In the genomic region with DNA sequence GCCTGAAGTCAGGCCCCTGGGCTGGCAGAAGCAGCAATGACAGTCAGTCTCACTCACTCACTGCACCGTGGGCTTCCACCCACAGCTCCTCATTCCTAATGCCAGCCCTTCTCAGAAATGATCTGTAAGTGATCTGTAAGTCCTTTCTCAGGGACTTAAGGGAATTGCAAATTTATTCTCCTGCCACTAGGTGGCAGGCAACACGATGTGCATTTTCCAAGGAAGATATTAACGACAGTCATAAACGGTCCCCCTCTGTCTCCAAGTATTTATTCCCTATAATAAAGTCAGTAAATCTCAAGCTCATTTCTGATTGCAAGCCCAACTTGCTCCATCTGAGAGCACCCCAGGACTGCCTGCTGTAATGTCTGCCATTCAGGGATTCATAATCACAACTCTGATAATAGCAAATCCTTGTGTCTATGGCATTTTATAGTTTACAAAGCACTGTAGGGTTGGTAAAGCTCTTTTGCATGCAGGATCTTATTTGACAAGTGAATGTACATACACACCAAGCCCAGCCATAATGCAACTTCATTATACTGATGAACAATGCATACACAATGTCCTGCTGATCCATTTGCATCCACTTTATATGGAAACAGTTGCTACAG, we compare ENCODE assay signal across 9 cellular contexts.
A peak's percentile ranks its signal among the peaks of the same experiment; 100 is the strongest.
DNase-seq lines count a peak whose midpoint lies in the region; ATAC-seq and TF ChIP-seq lines count a peak whose summit lies in the region.
"Had no signal": no experiment of that assay in that cellular context is flagged by ENCODE, and none has a peak within 500 bp of the region (broad histone marks: within the 10 kb centered on the region; RNA-seq: fewer than 3 reads in every experiment).

No MANE protein-coding gene starts in this region.

- in situ Hi-C loops in IMR-90 (cut with MboI; ENCODE audit: low sequenced_read_pairs) = loop anchor here (10.0 kb wide), 1 partner anchor 232 kb away; no protein-coding TSS in a partner anchor

- H3K27ac ChIP-seq in IMR-90 (ENCODE audit: insufficient read depth, low read length) = no peak overlapping the region
- H3K27ac ChIP-seq: BLaER1 had no signal

- no peaks in the 10 kb centered on the region for H3K9me3 ChIP-seq in IMR-90 (ENCODE audit: control insufficient read depth, insufficient read depth, low read length)
- H3K9me3 ChIP-seq: BLaER1 had no signal

- H3K4me1 ChIP-seq in IMR-90 (ENCODE audit: control insufficient read depth, insufficient read depth, low read length) = no peaks in the 10 kb centered on the region

- BruUV-seq in IMR-90 (replicated peaks; lab: Mats Ljungman, UMichigan) = no TSS peak

- no peak overlapping the region for H4K5ac ChIP-seq in IMR-90 (ENCODE audit: low read depth, low read length)

- H2AK5ac ChIP-seq in IMR-90 (ENCODE audit: low read depth, low read length) = no peak overlapping the region

- no peak overlapping the region for H3K4me3 ChIP-seq in IMR-90 (ENCODE audit: insufficient read depth, low read depth, low read length)
- H3K4me3 ChIP-seq: BLaER1 had no signal

- H4K91ac ChIP-seq in IMR-90 (ENCODE audit: insufficient read depth, low read depth, low read length) = no peak overlapping the region

- no peak overlapping the region for H2AFZ ChIP-seq in IMR-90 (replicated peaks; ENCODE audit: low read length, poor library complexity)

- no peak overlapping the region for H2BK20ac ChIP-seq in IMR-90 (ENCODE audit: low read depth, low read length)

- no peaks in the 10 kb centered on the region for H3K9me3 Mint-ChIP-seq in progenitor cell of endocrine pancreas (ENCODE audit: low read depth)
- H3K9me3 Mint-ChIP-seq in activated CD4-positive, alpha-beta memory T cell treated with anti-CD3 and anti-CD28 coated beads for 36 hours = no peaks in the 10 kb centered on the region

- H2BK15ac ChIP-seq in IMR-90 (ENCODE audit: low read depth, low read length) = no peak overlapping the region

- H3K36me3 Mint-ChIP-seq in progenitor cell of endocrine pancreas (ENCODE audit: insufficient read depth) = no peaks in the 10 kb centered on the region
- H3K36me3 Mint-ChIP-seq in activated CD4-positive, alpha-beta memory T cell treated with anti-CD3 and anti-CD28 coated beads for 36 hours = no peaks in the 10 kb centered on the region

- DNase-seq in NCI-H2171 treated with DMSO at 0.1 percent for 48 hours (lab: John Stamatoyannopoulos, UW) (peak; percentile 60), NCI-H2171 (lab: John Stamatoyannopoulos, UW) (no peak), IMR-90 (peak; percentile 64), RKO (ENCODE audit: low spot score) (peak; percentile 69), erythroblast (lab: John Stamatoyannopoulos, UW) (peak; percentile 30 to 58), progenitor cell of endocrine pancreas (ENCODE audit: low spot score, unreplicated experiment) (no peak)
- no peak for DNase-seq in activated CD4-positive, alpha-beta memory T cell treated with anti-CD3 and anti-CD28 coated beads for 36 hours

- H3K4me3 Mint-ChIP-seq in progenitor cell of endocrine pancreas (ENCODE audit: low read depth) = no peak overlapping the region
- H3K4me3 Mint-ChIP-seq in activated CD4-positive, alpha-beta memory T cell treated with anti-CD3 and anti-CD28 coated beads for 36 hours = no peak overlapping the region

- no peak overlapping the region for H3K23ac ChIP-seq in IMR-90 (ENCODE audit: low read depth, low read length)

- peaks cover 7% of the 10 kb centered on the region; the same call in 1 of the 2 replicates for H3K27me3 ChIP-seq in IMR-90 (ENCODE audit: control insufficient read depth, insufficient read depth, low read length)

- TF ChIP-seq CTCF in IMR-90 (conservative IDR thresholded peaks at IDR 0.05; ENCODE audit: low read depth, low read length) (peak; percentile 74), progenitor cell of endocrine pancreas (IDR thresholded peaks at IDR 0.05; ENCODE audit: unreplicated experiment) (peak; percentile 77)

- no peak overlapping the region for H3K4me2 ChIP-seq in IMR-90 (ENCODE audit: low read depth, low read length)
- H3K4me2 ChIP-seq: BLaER1 had no signal

- dilution Hi-C loops in IMR-90 (cut with HindIII; ENCODE audit: low sequenced_read_pairs, unreplicated experiment) = no loop called here

- H3K9me1 ChIP-seq in IMR-90 (ENCODE audit: insufficient read depth, low read length) = no peaks in the 10 kb centered on the region

- no peak overlapping the region for H3K14ac ChIP-seq in IMR-90 (replicated peaks; ENCODE audit: low read depth, low read length)

- WGBS in IMR-90 (ENCODE audit: extremely low coverage in 2 of 2, insufficient read length in 1 of 2), 2 experiments = no CpG with 5 or more reads among the region's 4 CpGs

- peaks cover 18% of the 10 kb centered on the region for H3K4me1 Mint-ChIP-seq in progenitor cell of endocrine pancreas (ENCODE audit: low read depth)
- peaks cover 4% of the 10 kb centered on the region for H3K4me1 Mint-ChIP-seq in activated CD4-positive, alpha-beta memory T cell treated with anti-CD3 and anti-CD28 coated beads for 36 hours (ENCODE audit: low read depth)

- intact Hi-C loops in IMR-90 (cut with micrococcal nuclease) = loop anchor here (1.0 to 2.0 kb wide), 5 partner anchors 151 to 364 kb away; no protein-coding TSS in a partner anchor
- intact Hi-C loops in activated CD4-positive, alpha-beta memory T cell treated with anti-CD3 and anti-CD28 coated beads for 36 hours (cut with micrococcal nuclease) = loop anchor here (1.0 kb wide), 2 partner anchors 151 to 363 kb away; no protein-coding TSS in a partner anchor

- H3K36me3 ChIP-seq in IMR-90 (ENCODE audit: control insufficient read depth, insufficient read depth, low read length) = no peaks in the 10 kb centered on the region
- H3K36me3 ChIP-seq: BLaER1 had no signal

- H3K79me1 ChIP-seq in IMR-90 (ENCODE audit: low read depth in 1 of 2, low read length in 2 of 2) = no peaks in the 10 kb centered on the region

- POLR2A ChIA-PET in IMR-90 (lab: Charles Lee; ENCODE audit: unreplicated experiment) = no interaction called here
- POLR2A ChIA-PET in activated CD4-positive, alpha-beta memory T cell treated with anti-CD3 and anti-CD28 coated beads for 36 hours (lab: Charles Lee) = no interaction called here

- no peak overlapping the region for H2BK5ac ChIP-seq in IMR-90 (ENCODE audit: low read depth, low read length, poor library complexity, severe bottlenecking)

- H3K27me3 Mint-ChIP-seq in progenitor cell of endocrine pancreas = peaks cover 27% of the 10 kb centered on the region
- peaks cover 21% of the 10 kb centered on the region for H3K27me3 Mint-ChIP-seq in activated CD4-positive, alpha-beta memory T cell treated with anti-CD3 and anti-CD28 coated beads for 36 hours

- no peak overlapping the region for H3K9ac ChIP-seq in IMR-90 (ENCODE audit: low read depth, low read length)
- H3K9ac ChIP-seq: BLaER1 had no signal

- no peaks in the 10 kb centered on the region for H4K20me1 ChIP-seq in IMR-90 (ENCODE audit: insufficient read depth, low read length)
- H4K20me1 ChIP-seq: BLaER1 had no signal

- no peak overlapping the region for H2BK120ac ChIP-seq in IMR-90 (ENCODE audit: low read depth, low read length)

- H2AK9ac ChIP-seq in IMR-90 (replicated peaks; ENCODE audit: low read depth, low read length, poor library complexity) = no peak overlapping the region

- H3K27ac Mint-ChIP-seq in progenitor cell of endocrine pancreas = no peak overlapping the region
- no peak overlapping the region for H3K27ac Mint-ChIP-seq in activated CD4-positive, alpha-beta memory T cell treated with anti-CD3 and anti-CD28 coated beads for 36 hours

- no peak overlapping the region for H3K56ac ChIP-seq in IMR-90 (ENCODE audit: extremely low read depth, insufficient read depth, low read length)

- no peak overlapping the region for H4K8ac ChIP-seq in IMR-90 (ENCODE audit: low read depth in 2 of 2, low read length in 2 of 2)

- ATAC-seq in IMR-90 (ENCODE audit: low read depth) = peak; percentile 74
- ATAC-seq in GM18520 (IDR thresholded peaks at IDR 0.05; ENCODE audit: unreplicated experiment) = no peak

- H3K4ac ChIP-seq in IMR-90 (ENCODE audit: low read depth, low read length) = no peak overlapping the region

- H3K18ac ChIP-seq in IMR-90 (ENCODE audit: low read depth, low read length) = no peak overlapping the region

- TF ChIP-seq POLR2A in IMR-90 (IDR thresholded peaks at IDR 0.05; ENCODE audit: low read depth, low read length) (no peak), erythroblast (IDR thresholded peaks at IDR 0.05; ENCODE audit: low read length) (no peak)

- TF ChIP-seq RAD21 in IMR-90 (IDR thresholded peaks at IDR 0.05; ENCODE audit: low read length) = peak; percentile 57

- CTCF ChIA-PET in IMR-90 (lab: Yijun Ruan, JAX) = interaction anchor here (1.0 to 1.6 kb wide), 4 partner anchors 10 to 363 kb away, joined by 3 to 5 read pairs (median 5); no protein-coding TSS in a partner anchor
- CTCF ChIA-PET in activated CD4-positive, alpha-beta memory T cell treated with anti-CD3 and anti-CD28 coated beads for 36 hours (lab: Charles Lee) = interaction anchor here (0.7 to 4.8 kb wide), 8 partner anchors 9 to 552 kb away, joined by 3 to 29 read pairs (median 3); no protein-coding TSS in a partner anchor

TF ChIP-seq in IMR-90, 13 proteins besides CTCF, POLR2A, EP300 and RAD21:
- no peak for TF ChIP-seq MAFK (IDR thresholded peaks at IDR 0.05; ENCODE audit: low read depth, low read length)
- TF ChIP-seq SMC3 (IDR thresholded peaks at IDR 0.05; ENCODE audit: low read depth, low read length) = peak; percentile 65

Comparison
In these comparisons a context has a peak if more than half of its experiments do, and no peak if none do; other contexts are left out.
1. DNase-seq: peak in NCI-H2171 treated with DMSO at 0.1 percent for 48 hours (single experiment), IMR-90 (single experiment), RKO (single experiment) and erythroblast (2 of 2); none in NCI-H2171 (single experiment), progenitor cell of endocrine pancreas (single experiment) and activated CD4-positive, alpha-beta memory T cell treated with anti-CD3 and anti-CD28 coated beads for 36 hours (single experiment).